Comparison of ENCODE assay signal across 24 cellular contexts in the genomic region with DNA sequence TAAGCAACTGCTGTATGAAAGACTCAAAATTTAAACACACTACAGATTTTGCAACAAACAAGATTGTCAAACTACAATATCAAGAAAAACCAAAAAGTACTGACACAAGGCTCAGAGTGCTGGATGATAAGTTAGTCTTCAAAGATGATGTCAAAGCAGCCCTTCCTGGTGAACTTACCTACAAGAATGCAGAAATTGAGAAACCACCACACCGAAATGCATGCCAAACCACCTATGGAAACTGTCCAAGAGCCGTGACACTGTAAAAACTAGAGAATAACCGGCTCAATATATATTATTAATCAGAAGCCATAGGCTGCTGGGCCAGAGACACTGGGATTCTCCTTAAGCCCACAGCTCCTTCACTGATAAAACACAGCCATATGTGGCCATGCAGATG. TPM values are rescaled to one million over a fixed set of nuclear protein-coding genes. Genes with fewer than 3 reads are reported as not detected.
A peak's percentile ranks its signal among the peaks of the same experiment; 100 is the strongest.
DNase-seq lines count a peak whose midpoint lies in the region; ATAC-seq and TF ChIP-seq lines count a peak whose summit lies in the region.
"Had no signal": no experiment of that assay in that cellular context is flagged by ENCODE, and none has a peak within 500 bp of the region (broad histone marks: within the 10 kb centered on the region; RNA-seq: fewer than 3 reads in every experiment).

No MANE protein-coding gene starts in this region.

- TF ChIP-seq CTCF in astrocyte of the spinal cord (IDR thresholded peaks at IDR 0.05; ENCODE audit: low read depth, low read length) (no peak), fibroblast of the aortic adventitia (IDR thresholded peaks at IDR 0.05; ENCODE audit: insufficient read depth, low read length) (no peak)

- peak overlapping the region in 2 of 3 donors; percentile 69 to 73 for H3K27ac Mint-ChIP-seq in CD4-positive, CD25-positive, alpha-beta regulatory T cell
- H3K27ac Mint-ChIP-seq: brain, natural killer cell had no signal

- peaks cover 0 to 1% (median 0%) of the 10 kb centered on the region in 7 donors for H3K9me3 Mint-ChIP-seq in CD4-positive, CD25-positive, alpha-beta regulatory T cell
- H3K9me3 Mint-ChIP-seq: brain, natural killer cell had no signal

- H3K36me3 Mint-ChIP-seq in CD4-positive, CD25-positive, alpha-beta regulatory T cell = peaks cover 32% of the 10 kb centered on the region

- H3K4me3 Mint-ChIP-seq in CD4-positive, CD25-positive, alpha-beta regulatory T cell = no peak overlapping the region
- H3K4me3 Mint-ChIP-seq: brain, natural killer cell had no signal

- no peaks in the 10 kb centered on the region for H3K27me3 Mint-ChIP-seq in CD4-positive, CD25-positive, alpha-beta regulatory T cell
- H3K27me3 Mint-ChIP-seq: brain had no signal

- DNase-seq in CD4-positive, CD25-positive, alpha-beta regulatory T cell = peak in 1 of 3 donors; percentile 38
- DNase-seq in HT1080 (ENCODE audit: low read depth) = peak; percentile 42
- DNase-seq in astrocyte of the spinal cord (ENCODE audit: low read depth, low spot score) = peak; percentile 55
- DNase-seq in fibroblast of the aortic adventitia (ENCODE audit: low read depth) = peak; percentile 38
- DNase-seq in SJCRH30 = no peak
- no peak for DNase-seq in DMS79 (lab: John Stamatoyannopoulos, UW)
- DNase-seq: activated CD4-positive, alpha-beta T cell treated with anti-CD3 and anti-CD28 coated beads for 1 hour; activated naive CD4-positive, alpha-beta T cell treated with anti-CD3 and anti-CD28 coated beads, Interleukin-2, amount 50 U/mL, for 16 hours; dorsolateral prefrontal cortex; HCEC 1CT; hippocampal formation; mesenchymal stem cell; natural killer cell; NCI-H1048; NCI-H524; T1000 had no signal

- no peak overlapping the region for H3K27ac ChIP-seq in CD4-positive, CD25-positive, alpha-beta regulatory T cell (ENCODE audit: insufficient read depth, low read length, poor library complexity, severe bottlenecking)
- no peak overlapping the region for H3K27ac ChIP-seq in SJCRH30
- H3K27ac ChIP-seq: SJSA1, suprapubic skin had no signal

- peaks cover 16% of the 10 kb centered on the region for H3K36me3 ChIP-seq in CD4-positive, CD25-positive, alpha-beta regulatory T cell (ENCODE audit: control insufficient read depth, insufficient read depth, low read length)
- H3K36me3 ChIP-seq in SJCRH30 = no peaks in the 10 kb centered on the region

- peaks cover 14% of the 10 kb centered on the region for H3K4me1 ChIP-seq in CD4-positive, CD25-positive, alpha-beta regulatory T cell (ENCODE audit: control insufficient read depth, insufficient read depth, low read length, poor library complexity, severe bottlenecking)
- no peaks in the 10 kb centered on the region for H3K4me1 ChIP-seq in SJCRH30

- in situ Hi-C loops in astrocyte of the spinal cord (cut with HindIII; ENCODE audit: low sequenced_read_pairs) = no loop called here

- no peaks in the 10 kb centered on the region for H3K9me3 ChIP-seq in CD4-positive, CD25-positive, alpha-beta regulatory T cell (ENCODE audit: control insufficient read depth in 2 of 2, low read length in 2 of 2)
- no peaks in the 10 kb centered on the region for H3K9me3 ChIP-seq in SJCRH30 (replicated peaks)
- H3K9me3 ChIP-seq: SJSA1, suprapubic skin had no signal

- peaks cover 30 to 45% (median 33%) of the 10 kb centered on the region in 4 donors for H3K4me1 Mint-ChIP-seq in CD4-positive, CD25-positive, alpha-beta regulatory T cell

- H3K27me3 ChIP-seq in CD4-positive, CD25-positive, alpha-beta regulatory T cell (ENCODE audit: control insufficient read depth, insufficient read depth, low read length) = no peaks in the 10 kb centered on the region
- H3K27me3 ChIP-seq in SJCRH30 = no peaks in the 10 kb centered on the region
- H3K27me3 ChIP-seq: dorsolateral prefrontal cortex, SJSA1, suprapubic skin had no signal

- no peak overlapping the region for H3K4me3 ChIP-seq in CD4-positive, CD25-positive, alpha-beta regulatory T cell (ENCODE audit: low read depth, low read length)
- no peak overlapping the region for H3K4me3 ChIP-seq in astrocyte of the spinal cord (ENCODE audit: low read depth, low read length)
- no peak overlapping the region for H3K4me3 ChIP-seq in fibroblast of the aortic adventitia (ENCODE audit: low read depth, low read length)
- H3K4me3 ChIP-seq in SJCRH30 = no peak overlapping the region
- H3K4me3 ChIP-seq: dorsolateral prefrontal cortex, SJSA1, suprapubic skin had no signal

- no peak for ATAC-seq in CD4-positive, CD25-positive, alpha-beta regulatory T cell (ENCODE audit: low read depth in 2 of 2)
- no peak for ATAC-seq in SK-N-SH treated with all-trans-retinoic acid at 6 μM for 48 hours
- ATAC-seq in GM21723 (IDR thresholded peaks at IDR 0.05; ENCODE audit: unreplicated experiment) = no peak

TF ChIP-seq in SK-N-SH treated with all-trans-retinoic acid at 6 μM for 48 hours, 23 proteins besides CTCF, POLR2A, EP300 and RAD21:
- TF ChIP-seq ZFP3 (CRISPR knock-in tag; IDR thresholded peaks at IDR 0.05) (no peak), SNAI2 (CRISPR knock-in tag; IDR thresholded peaks at IDR 0.05) (no peak), ZNF8 (CRISPR knock-in tag; IDR thresholded peaks at IDR 0.05) (no peak), ZNF565 (CRISPR knock-in tag; conservative IDR thresholded peaks at IDR 0.05; ENCODE audit: low read depth) (no peak), ESRRG (CRISPR knock-in tag; IDR thresholded peaks at IDR 0.05) (no peak), OSR1 (CRISPR knock-in tag; IDR thresholded peaks at IDR 0.05) (no peak), CSDC2 (CRISPR knock-in tag; IDR thresholded peaks at IDR 0.05) (no peak), TCF4 (CRISPR knock-in tag; IDR thresholded peaks at IDR 0.05; ENCODE audit: borderline replicate concordance) (no peak), GLIS3 (CRISPR knock-in tag; IDR thresholded peaks at IDR 0.05) (no peak), RARB (CRISPR knock-in tag; IDR thresholded peaks at IDR 0.05) (no peak), ZC3H10 (CRISPR knock-in tag; IDR thresholded peaks at IDR 0.05) (no peak)
- TF ChIP-seq, protein P1, sequence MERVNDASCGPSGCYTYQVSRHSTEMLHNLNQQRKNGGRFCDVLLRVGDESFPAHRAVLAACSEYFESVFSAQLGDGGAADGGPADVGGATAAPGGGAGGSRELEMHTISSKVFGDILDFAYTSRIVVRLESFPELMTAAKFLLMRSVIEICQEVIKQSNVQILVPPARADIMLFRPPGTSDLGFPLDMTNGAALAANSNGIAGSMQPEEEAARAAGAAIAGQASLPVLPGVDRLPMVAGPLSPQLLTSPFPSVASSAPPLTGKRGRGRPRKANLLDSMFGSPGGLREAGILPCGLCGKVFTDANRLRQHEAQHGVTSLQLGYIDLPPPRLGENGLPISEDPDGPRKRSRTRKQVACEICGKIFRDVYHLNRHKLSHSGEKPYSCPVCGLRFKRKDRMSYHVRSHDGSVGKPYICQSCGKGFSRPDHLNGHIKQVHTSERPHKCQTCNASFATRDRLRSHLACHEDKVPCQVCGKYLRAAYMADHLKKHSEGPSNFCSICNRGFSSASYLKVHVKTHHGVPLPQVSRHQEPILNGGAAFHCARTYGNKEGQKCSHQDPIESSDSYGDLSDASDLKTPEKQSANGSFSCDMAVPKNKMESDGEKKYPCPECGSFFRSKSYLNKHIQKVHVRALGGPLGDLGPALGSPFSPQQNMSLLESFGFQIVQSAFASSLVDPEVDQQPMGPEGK (CRISPR knock-in tag; IDR thresholded peaks at IDR 0.05; ENCODE audit: borderline replicate concordance) = no peak
- TF ChIP-seq, protein P2, sequence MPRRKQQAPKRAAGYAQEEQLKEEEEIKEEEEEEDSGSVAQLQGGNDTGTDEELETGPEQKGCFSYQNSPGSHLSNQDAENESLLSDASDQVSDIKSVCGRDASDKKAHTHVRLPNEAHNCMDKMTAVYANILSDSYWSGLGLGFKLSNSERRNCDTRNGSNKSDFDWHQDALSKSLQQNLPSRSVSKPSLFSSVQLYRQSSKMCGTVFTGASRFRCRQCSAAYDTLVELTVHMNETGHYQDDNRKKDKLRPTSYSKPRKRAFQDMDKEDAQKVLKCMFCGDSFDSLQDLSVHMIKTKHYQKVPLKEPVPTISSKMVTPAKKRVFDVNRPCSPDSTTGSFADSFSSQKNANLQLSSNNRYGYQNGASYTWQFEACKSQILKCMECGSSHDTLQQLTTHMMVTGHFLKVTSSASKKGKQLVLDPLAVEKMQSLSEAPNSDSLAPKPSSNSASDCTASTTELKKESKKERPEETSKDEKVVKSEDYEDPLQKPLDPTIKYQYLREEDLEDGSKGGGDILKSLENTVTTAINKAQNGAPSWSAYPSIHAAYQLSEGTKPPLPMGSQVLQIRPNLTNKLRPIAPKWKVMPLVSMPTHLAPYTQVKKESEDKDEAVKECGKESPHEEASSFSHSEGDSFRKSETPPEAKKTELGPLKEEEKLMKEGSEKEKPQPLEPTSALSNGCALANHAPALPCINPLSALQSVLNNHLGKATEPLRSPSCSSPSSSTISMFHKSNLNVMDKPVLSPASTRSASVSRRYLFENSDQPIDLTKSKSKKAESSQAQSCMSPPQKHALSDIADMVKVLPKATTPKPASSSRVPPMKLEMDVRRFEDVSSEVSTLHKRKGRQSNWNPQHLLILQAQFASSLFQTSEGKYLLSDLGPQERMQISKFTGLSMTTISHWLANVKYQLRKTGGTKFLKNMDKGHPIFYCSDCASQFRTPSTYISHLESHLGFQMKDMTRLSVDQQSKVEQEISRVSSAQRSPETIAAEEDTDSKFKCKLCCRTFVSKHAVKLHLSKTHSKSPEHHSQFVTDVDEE (CRISPR knock-in tag; IDR thresholded peaks at IDR 0.05) = no peak

RNA-seq across cellular contexts. Expression of a gene that starts 25.3 kb away (rescaled TPM):
- 47.7 TPM for total RNA-seq in CD4-positive, CD25-positive, alpha-beta regulatory T cell
- 10 to 100 TPM; 10.8 to 14.5 (median 11.1) TPM for polyA plus RNA-seq in CD4-positive, CD25-positive, alpha-beta regulatory T cell
- 12.5 and 15.7 TPM in 2 replicates for total RNA-seq in HT1080 (2014; rRNA removed; shearing (Covaris generic))
- 9.1 and 12.6 TPM in 2 replicates for polyA plus RNA-seq in HT1080 (2015; cell fraction: cytosol; rRNA removed)
- polyA plus RNA-seq in HT1080 (2015; cell fraction: nucleus; rRNA removed) = 33.4 and 33.9 TPM in 2 replicates
- 7.6 and 10.2 TPM in 2 replicates for total RNA-seq in fibroblast of the aortic adventitia (ENCODE audit: low replicate concordance)
- 14.5 and 17.0 TPM in 2 replicates for total RNA-seq in SJCRH30 (2014; rRNA removed; shearing (Covaris generic))

RNA-seq across cellular contexts. Expression of a gene that starts 31.5 kb away (rescaled TPM):
- total RNA-seq in CD4-positive, CD25-positive, alpha-beta regulatory T cell = not detected
- polyA plus RNA-seq in CD4-positive, CD25-positive, alpha-beta regulatory T cell = not detected
- total RNA-seq in HT1080 (2014; rRNA removed; shearing (Covaris generic)) = 0.03 TPM in 2 replicates
- polyA plus RNA-seq in HT1080 (2015; cell fraction: cytosol; rRNA removed) = not detected in 2 replicates
- polyA plus RNA-seq in HT1080 (2015; cell fraction: nucleus; rRNA removed) = not detected in 2 replicates
- total RNA-seq in fibroblast of the aortic adventitia (ENCODE audit: low replicate concordance) = under 0.01 TPM in 1 of 2 replicates, not detected in the other
- not detected in 2 replicates for total RNA-seq in SJCRH30 (2014; rRNA removed; shearing (Covaris generic))
- total RNA-seq: fibroblast of lung, kidney epithelial cell, posterior vena cava, SJSA1, suprapubic skin had no signal
- polyA plus RNA-seq: fibroblast of lung had no signal

Comparison
In these comparisons a context has a peak if more than half of its experiments do, and no peak if none do; other contexts are left out.
1. DNase-seq: peak in HT1080 (single experiment), astrocyte of the spinal cord (single experiment) and fibroblast of the aortic adventitia (single experiment); none in SJCRH30 (0 of 2) and DMS79 (single experiment).